In genomic region chr16:69490707-69491324, GRCh38 we compare ENCODE assay signal across 8 cellular contexts.
"Had no signal": no experiment of that assay in that cellular context is flagged by ENCODE, and none has a peak within 500 bp of the region (broad histone marks: within the 10 kb centered on the region; RNA-seq: fewer than 3 reads in every experiment).

No MANE protein-coding gene starts in this region.

- H3K4me3 ChIP-seq: body of pancreas, psoas muscle, stomach, vagina had no signal

- H3K4me1 ChIP-seq: body of pancreas, psoas muscle, stomach, vagina had no signal

- H3K27me3 ChIP-seq: body of pancreas, stomach, vagina had no signal

- H3K9me3 ChIP-seq: body of pancreas, psoas muscle, vagina had no signal

- H3K36me3 ChIP-seq: stomach, vagina had no signal

- H3K27ac ChIP-seq: body of pancreas, psoas muscle, stomach, vagina had no signal

- DNase-seq: activated naive CD4-positive, alpha-beta T cell treated with anti-CD3 and anti-CD28 coated beads, Interleukin-2, amount 50 U/mL, for 16 hours; body of pancreas; erythroblast; psoas muscle; stimulated activated CD4-positive, alpha-beta T cell treated with anti-CD3 and anti-CD28 coated beads, Interleukin-15, amount 100 ng/mL, for 24 hours; stomach had no signal

- ATAC-seq: activated CD4-positive, CD25-positive, alpha-beta regulatory T cell treated with anti-CD3 and anti-CD28 coated beads, Interleukin-2, amount 50 U/mL, for 24 hours; body of pancreas had no signal
